ENCODE assay signal across 28 cellular contexts in genomic region chr4:41546638-41547037, GRCh38. TPM values are rescaled to one million over a fixed set of nuclear protein-coding genes. Genes with fewer than 3 reads are reported as not detected.
"Had no signal": no experiment of that assay in that cellular context is flagged by ENCODE, and none has a peak within 500 bp of the region (broad histone marks: within the 10 kb centered on the region; RNA-seq: fewer than 3 reads in every experiment).

No MANE protein-coding gene starts in this region.

- H3K27me3 ChIP-seq: MG63, Peyer's patch, SJCRH30 had no signal

- H3K36me3 ChIP-seq: MG63, Peyer's patch had no signal

- H3K4me3 ChIP-seq: MG63, PC-9, Peyer's patch, SJCRH30 had no signal

- DNase-seq: IMR-90; Karpas-422; KG1; MG63; NCI-H1092; NCI-H1105 treated with DMSO at 0.1 percent for 48 hours; NCI-H1417 treated with DMSO at 0.1 percent for 48 hours; NCI-H146; NCI-H1694 treated with DMSO at 0.1 percent for 48 hours; NCI-H1930; NCI-H2081; NCI-H2107; NCI-H2171; NCI-H226; NCI-H446; NCI-H510A; NCI-H524 treated with DMSO at 0.1 percent for 48 hours; NCI-H69; NCI-H774; NK-92 treated with Interleukin-12 subunit alpha and Interleukin-12 subunit beta, amount 100 ng/mL, for 24 hours; OCI-M1; PC-9; Peyer's patch; SHP77 treated with DMSO at 0.1 percent for 48 hours; SJCRH30 had no signal

- H3K9me3 ChIP-seq: MG63, Peyer's patch, SJCRH30 had no signal

- H3K27ac ChIP-seq: PC-9, Peyer's patch, SJCRH30 had no signal

- H3K4me1 ChIP-seq: Peyer's patch, SJCRH30 had no signal

- ATAC-seq: HepG2, Right ventricle myocardium inferior, SK-N-SH treated with all-trans-retinoic acid at 6 μM for 48 hours had no signal

RNA-seq across cellular contexts. Expression of gene LIMCH1, which starts 8.7 kb away (rescaled TPM):
- total RNA-seq: HepG2 had no signal
